Comparison of ENCODE assay signal across 22 cellular contexts in genomic region chr1:180765156-180765555, GRCh38.
A peak's percentile ranks its signal among the peaks of the same experiment; 100 is the strongest.
DNase-seq lines count a peak whose midpoint lies in the region; ATAC-seq lines count a peak whose summit lies in the region.
"Had no signal": no experiment of that assay in that cellular context is flagged by ENCODE, and none has a peak within 500 bp of the region (broad histone marks: within the 10 kb centered on the region; RNA-seq: fewer than 3 reads in every experiment).

No MANE protein-coding gene starts in this region.

- H3K36me3 Mint-ChIP-seq in memory B cell: peaks cover 11% of the 10 kb centered on the region

- H3K9me3 ChIP-seq in adipocyte (ENCODE audit: control insufficient read depth, low read length): no peaks in the 10 kb centered on the region

- H3K27ac Mint-ChIP-seq in memory B cell: peak overlapping the region; percentile 11
- H3K27ac Mint-ChIP-seq: CD8-positive, alpha-beta memory T cell; HFFc6 had no signal

- H3K36me3 ChIP-seq in adipocyte (ENCODE audit: control insufficient read depth, insufficient read depth, low read length, severe bottlenecking): no peaks in the 10 kb centered on the region
- H3K36me3 ChIP-seq: BLaER1 treated with 17β-estradiol and CSF1 and Interleukin-3, amounts not matched to agents 10 nM and 100 nM had no signal

- peaks cover 4% of the 10 kb centered on the region for H3K4me1 ChIP-seq in adipocyte (ENCODE audit: control insufficient read depth, insufficient read depth, low read length)

- H3K4me3 Mint-ChIP-seq in memory B cell: no peak overlapping the region
- H3K4me3 Mint-ChIP-seq: CD8-positive, alpha-beta memory T cell; HFFc6 had no signal

- H3K27me3 Mint-ChIP-seq in memory B cell: no peaks in the 10 kb centered on the region

- H3K4me3 ChIP-seq in adipocyte (ENCODE audit: low read length): no peak overlapping the region
- H3K4me3 ChIP-seq: BLaER1 treated with 17β-estradiol and CSF1 and Interleukin-3, amounts not matched to agents 10 nM and 100 nM had no signal

- in situ Hi-C loops in G401 (cut with HindIII; ENCODE audit: low sequenced_read_pairs): no loop called here

- DNase-seq in GM04503 (ENCODE audit: low read depth): peak; percentile 4
- peak; percentile 78 for DNase-seq in adipocyte (ENCODE audit: low read depth)
- peak; percentile 66 for DNase-seq in fibroblast of gingiva (ENCODE audit: low read depth)
- DNase-seq in memory B cell (ENCODE audit: low spot score in 2 of 2): no peak
- DNase-seq in G401 (ENCODE audit: low spot score): no peak
- no peak for DNase-seq in cerebellar cortex (ENCODE audit: low spot score)
- DNase-seq in germinal center (ENCODE audit: low spot score): no peak
- DNase-seq: CD8-positive, alpha-beta memory T cell; DMS79 treated with DMSO at 0.1 percent for 48 hours; GDM1; HFFc6; Karpas-422; MM.1S; NCI-H1105 treated with DMSO at 0.1 percent for 48 hours; NCI-H1694 treated with DMSO at 0.1 percent for 48 hours; NCI-H226; NK-92 treated with Interleukin-12 subunit alpha and Interleukin-12 subunit beta, amount 100 ng/mL, for 24 hours; RPMI8226; SIG-M5 had no signal

- no peaks in the 10 kb centered on the region for H3K27me3 ChIP-seq in adipocyte (replicated peaks; ENCODE audit: control insufficient read depth, insufficient read depth, low read length)
- H3K27me3 ChIP-seq: BLaER1 treated with 17β-estradiol and CSF1 and Interleukin-3, amounts not matched to agents 10 nM and 100 nM had no signal

- H3K4me1 Mint-ChIP-seq in memory B cell: peaks cover 12% of the 10 kb centered on the region

- ATAC-seq in memory B cell (ENCODE audit: low read depth): no peak
- no peak for ATAC-seq in GM19324 (IDR thresholded peaks at IDR 0.05; ENCODE audit: low FRiP score, unreplicated experiment)
- ATAC-seq: HepG2 had no signal

- H3K9me3 Mint-ChIP-seq in memory B cell: peaks cover 3% of the 10 kb centered on the region
- H3K9me3 Mint-ChIP-seq: HFFc6 had no signal

- no peak overlapping the region for H3K9ac ChIP-seq in adipocyte (ENCODE audit: low read length)
- H3K9ac ChIP-seq: BLaER1 treated with 17β-estradiol and CSF1 and Interleukin-3, amounts not matched to agents 10 nM and 100 nM had no signal

Comparison
In these comparisons a context has a peak if more than half of its experiments do, and no peak if none do; other contexts are left out.
1. DNase-seq: peak in GM04503 (single experiment), adipocyte (single experiment) and fibroblast of gingiva (single experiment); none in memory B cell (0 of 2), G401 (single experiment), cerebellar cortex (single experiment) and germinal center (single experiment).